In the genomic region with DNA sequence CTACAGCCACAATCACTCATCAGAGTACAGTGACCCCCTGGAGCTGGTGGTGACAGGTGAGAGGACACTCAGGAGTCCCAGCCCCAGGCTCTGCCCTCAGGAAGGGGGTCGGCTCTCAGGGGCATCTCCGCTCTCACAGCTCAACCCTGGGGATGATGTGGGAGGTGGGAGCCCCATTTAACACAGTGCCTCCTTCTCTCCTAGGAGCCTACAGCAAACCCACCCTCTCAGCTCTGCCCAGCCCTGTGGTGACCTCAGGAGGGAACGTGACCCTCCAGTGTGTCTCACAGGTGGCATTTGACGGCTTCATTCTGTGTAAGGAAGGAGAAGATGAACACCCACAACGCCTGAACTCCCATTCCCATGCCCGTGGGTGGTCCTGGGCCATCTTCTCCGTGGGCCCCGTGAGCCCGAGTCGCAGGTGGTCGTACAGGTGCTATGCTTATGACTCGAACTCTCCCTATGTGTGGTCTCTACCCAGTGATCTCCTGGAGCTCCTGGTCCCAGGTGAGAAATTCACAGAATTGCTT, we compare ENCODE assay signal across 18 cellular contexts. TPM values are rescaled to one million over a fixed set of nuclear protein-coding genes. Genes with fewer than 3 reads are reported as not detected.
DNase-seq lines count a peak whose midpoint lies in the region; ATAC-seq and TF ChIP-seq lines count a peak whose summit lies in the region.
"Had no signal": no experiment of that assay in that cellular context is flagged by ENCODE, and none has a peak within 500 bp of the region (broad histone marks: within the 10 kb centered on the region; RNA-seq: fewer than 3 reads in every experiment).

No MANE protein-coding gene starts in this region.

- no peak for DNase-seq in CD14-positive monocyte (ENCODE audit: low spot score)
- no peak for DNase-seq in HL-60 (ENCODE audit: low read depth in 1 of 2, low spot score in 1 of 2)
- peak; percentile 24 for DNase-seq in lung (ENCODE audit: low spot score)
- no peak for DNase-seq in stimulated activated naive B cell treated with anti-CD40 and anti-IgM and Interleukin-4, amounts not matched to agents 10 μg/mL and 1 μg/mL and 100 μg/mL, for 72 hours
- DNase-seq in midbrain (lab: John Stamatoyannopoulos, UW): no peak
- no peak for DNase-seq in T-helper 17 cell
- DNase-seq: BE2C; CD4-positive, CD25-positive, alpha-beta regulatory T cell; DMS53; H7; HFFc6 had no signal

- TF ChIP-seq CTCF in CD14-positive monocyte (IDR thresholded peaks at IDR 0.05): no peak
- no peak for TF ChIP-seq CTCF in HL-60 (IDR thresholded peaks at IDR 0.05; ENCODE audit: insufficient read depth, low read length)
- no peak for TF ChIP-seq CTCF in lung (IDR thresholded peaks at IDR 0.05; ENCODE audit: control extremely low read depth, extremely low read depth)

- intact Hi-C loops in CD14-positive monocyte (cut with micrococcal nuclease): loop anchor here (5.0 kb wide), 3 partner anchors 33 to 277 kb away; a partner anchor contains a TSS

- peak overlapping the region; percentile 95 for H3K27ac ChIP-seq in HL-60 (replicated peaks)
- no peak overlapping the region for H3K27ac ChIP-seq in lung (ENCODE audit: low read depth in 1 of 2, low read length in 1 of 2)
- H3K27ac ChIP-seq: A549 had no signal

- no peaks in the 10 kb centered on the region for H3K4me1 ChIP-seq in lung (ENCODE audit: control insufficient read depth in 2 of 2, insufficient read depth in 2 of 2, low read length in 2 of 2)
- H3K4me1 ChIP-seq: A549, BE2C had no signal

- peak overlapping the region; percentile 92 to 96 for H3K4me3 Mint-ChIP-seq in CD14-positive monocyte
- H3K4me3 Mint-ChIP-seq in stimulated activated naive B cell treated with anti-CD40 and anti-IgM and Interleukin-4, amounts not matched to agents 10 μg/mL and 1 μg/mL and 100 μg/mL, for 72 hours: no peak overlapping the region
- H3K4me3 Mint-ChIP-seq in T-helper 17 cell: no peak overlapping the region
- H3K4me3 Mint-ChIP-seq: CD4-positive, CD25-positive, alpha-beta regulatory T cell; GM23338; HFFc6 had no signal

- H3K9me3 Mint-ChIP-seq in CD14-positive monocyte: peaks cover 0 to 3% (median 1%) of the 10 kb centered on the region in 7 donors
- no peaks in the 10 kb centered on the region for H3K9me3 Mint-ChIP-seq in stimulated activated naive B cell treated with anti-CD40 and anti-IgM and Interleukin-4, amounts not matched to agents 10 μg/mL and 1 μg/mL and 100 μg/mL, for 72 hours

- H3K4me3 ChIP-seq in HL-60 (replicated peaks; ENCODE audit: insufficient read depth, low read length) (peak overlapping the region; percentile 36), lung (no peak overlapping the region)
- H3K4me3 ChIP-seq: A549, GM12878, GM23338, K562 had no signal

- H3K27me3 Mint-ChIP-seq in CD14-positive monocyte (ENCODE audit: low read depth in 3 of 3) (peaks cover 0 to 2% (median 2%) of the 10 kb centered on the region in 3 donors), T-helper 17 cell (peaks cover 46% of the 10 kb centered on the region)
- H3K27me3 Mint-ChIP-seq in stimulated activated naive B cell treated with anti-CD40 and anti-IgM and Interleukin-4, amounts not matched to agents 10 μg/mL and 1 μg/mL and 100 μg/mL, for 72 hours: peaks cover 0 to 8% of the 10 kb centered on the region in 2 donors

- H3K27ac Mint-ChIP-seq in CD14-positive monocyte: peak overlapping the region; percentile 96 to 99 (median 97)
- peak overlapping the region; percentile 71 for H3K27ac Mint-ChIP-seq in stimulated activated naive B cell treated with anti-CD40 and anti-IgM and Interleukin-4, amounts not matched to agents 10 μg/mL and 1 μg/mL and 100 μg/mL, for 72 hours
- no peak overlapping the region for H3K27ac Mint-ChIP-seq in T-helper 17 cell
- H3K27ac Mint-ChIP-seq: CD4-positive, CD25-positive, alpha-beta regulatory T cell; GM23338; HFFc6 had no signal

- 72 to 80% methylated on average over 12 of the region's 12 CpGs for WGBS in lung, 2 donors

- H3K27me3 ChIP-seq in HL-60 (ENCODE audit: insufficient read depth, poor library complexity, severe bottlenecking) (no peaks in the 10 kb centered on the region), lung (ENCODE audit: control insufficient read depth, insufficient read depth) (no peaks in the 10 kb centered on the region)
- H3K27me3 ChIP-seq: BE2C had no signal

- H3K36me3 ChIP-seq in lung (ENCODE audit: control insufficient read depth in 2 of 2, insufficient read depth in 2 of 2, low read length in 2 of 2): no peaks in the 10 kb centered on the region
- H3K36me3 ChIP-seq: BE2C had no signal

- H3K4me1 Mint-ChIP-seq in CD14-positive monocyte (peaks cover 81% of the 10 kb centered on the region), T-helper 17 cell (peaks cover 6% of the 10 kb centered on the region)
- peaks cover 26 to 38% of the 10 kb centered on the region in 2 donors for H3K4me1 Mint-ChIP-seq in stimulated activated naive B cell treated with anti-CD40 and anti-IgM and Interleukin-4, amounts not matched to agents 10 μg/mL and 1 μg/mL and 100 μg/mL, for 72 hours
- H3K4me1 Mint-ChIP-seq: CD4-positive, CD25-positive, alpha-beta regulatory T cell; GM23338 had no signal

- H3K9me3 ChIP-seq in lung (ENCODE audit: control insufficient read depth in 2 of 2, insufficient read depth in 1 of 2, low read length in 1 of 2) (peaks cover 0 to 2% of the 10 kb centered on the region in 2 donors), T-helper 17 cell (ENCODE audit: control insufficient read depth, low read length, poor library complexity, severe bottlenecking) (no peaks in the 10 kb centered on the region)
- H3K9me3 ChIP-seq: A549 had no signal

- H3K36me3 Mint-ChIP-seq in CD14-positive monocyte (peaks cover 44 to 49% of the 10 kb centered on the region in 2 donors), T-helper 17 cell (ENCODE audit: low read depth) (no peaks in the 10 kb centered on the region)
- peaks cover 0 to 3% of the 10 kb centered on the region in 2 donors for H3K36me3 Mint-ChIP-seq in stimulated activated naive B cell treated with anti-CD40 and anti-IgM and Interleukin-4, amounts not matched to agents 10 μg/mL and 1 μg/mL and 100 μg/mL, for 72 hours
- H3K36me3 Mint-ChIP-seq: CD4-positive, CD25-positive, alpha-beta regulatory T cell had no signal

- ATAC-seq in lung (ENCODE audit: insufficient read depth, low FRiP score) (no peak), GM18502 (IDR thresholded peaks at IDR 0.05; ENCODE audit: poor library complexity, unreplicated experiment) (no peak), T-helper 17 cell (no peak)
- ATAC-seq in stimulated activated naive B cell treated with anti-CD40 and anti-IgM and Interleukin-4, amounts not matched to agents 10 μg/mL and 1 μg/mL and 100 μg/mL, for 72 hours (replicated peaks): no peak
- ATAC-seq: GM23338 had no signal

RNA-seq across cellular contexts. Expression of a gene that starts 1.0 kb away (rescaled TPM):
- 100 to 1,000 TPM; 377 to 451 TPM for polyA plus RNA-seq in CD14-positive monocyte
- 10 to 100 TPM in 1 of 2 donors, 1 to 10 TPM in 1; 1.2 to 13.6 TPM for total RNA-seq in lung
- 10 to 100 TPM in 1 of 2 donors, 1 to 10 TPM in 1; 4.3 to 51.6 TPM for polyA plus RNA-seq in lung
- 1 to 10 TPM in 1 of 2 donors, under 1 TPM in 1; 0.68 to 3.3 TPM for total RNA-seq in T-helper 17 cell
- total RNA-seq: CD4-positive, CD25-positive, alpha-beta regulatory T cell; Daoy; GM23338; H7; HFFc6 had no signal
- polyA plus RNA-seq: A549, AG04450, GM23338 had no signal

RNA-seq across cellular contexts. Expression of a gene that starts 18.8 kb away (rescaled TPM):
- polyA plus RNA-seq in CD14-positive monocyte (100 to 1,000 TPM in 1 of 2 donors, 10 to 100 TPM in 1; 88.5 to 151 TPM), lung (10 to 100 TPM in 1 of 2 donors, 1 to 10 TPM in 1; 1.2 to 21.3 TPM)
- total RNA-seq in lung (1 to 10 TPM; 2.1 to 8.3 TPM), T-helper 17 cell (1 to 10 TPM in 1 of 2 donors, under 1 TPM in 1; 0.65 to 2.1 TPM)
- total RNA-seq: CD4-positive, CD25-positive, alpha-beta regulatory T cell; Daoy; GM12878; GM23338; H7; HFFc6; K562 had no signal
- polyA plus RNA-seq: A549, AG04450, GM23338, K562 had no signal

RNA-seq across cellular contexts. Expression of a gene that starts 55.7 kb away (rescaled TPM):
- polyA plus RNA-seq in CD14-positive monocyte: 10 to 100 TPM; 27.2 to 60.6 TPM
- 10 to 100 TPM in 1 of 2 donors, 1 to 10 TPM in 1; 5.1 to 33.3 TPM for total RNA-seq in lung
- polyA plus RNA-seq in lung: 10 to 100 TPM in 1 of 2 donors, 1 to 10 TPM in 1; 8.1 to 90.5 TPM
- total RNA-seq in T-helper 17 cell: 1 to 10 TPM in 1 of 2 donors, under 1 TPM in 1; 0.42 to 4.3 TPM
- total RNA-seq: CD4-positive, CD25-positive, alpha-beta regulatory T cell; Daoy; H7; HFFc6; K562 had no signal
- polyA plus RNA-seq: A549, AG04450, GM23338, K562 had no signal

Comparison
In these comparisons a context has a peak if more than half of its experiments do, and no peak if none do; other contexts are left out.
1. H3K4me3 Mint-ChIP-seq: peak in CD14-positive monocyte (2 of 2); none in stimulated activated naive B cell treated with anti-CD40 and anti-IgM and Interleukin-4, amounts not matched to agents 10 μg/mL and 1 μg/mL and 100 μg/mL, for 72 hours (0 of 2) and T-helper 17 cell (single experiment).